ENCODE assay signal across 8 cellular contexts in the genomic region with DNA sequence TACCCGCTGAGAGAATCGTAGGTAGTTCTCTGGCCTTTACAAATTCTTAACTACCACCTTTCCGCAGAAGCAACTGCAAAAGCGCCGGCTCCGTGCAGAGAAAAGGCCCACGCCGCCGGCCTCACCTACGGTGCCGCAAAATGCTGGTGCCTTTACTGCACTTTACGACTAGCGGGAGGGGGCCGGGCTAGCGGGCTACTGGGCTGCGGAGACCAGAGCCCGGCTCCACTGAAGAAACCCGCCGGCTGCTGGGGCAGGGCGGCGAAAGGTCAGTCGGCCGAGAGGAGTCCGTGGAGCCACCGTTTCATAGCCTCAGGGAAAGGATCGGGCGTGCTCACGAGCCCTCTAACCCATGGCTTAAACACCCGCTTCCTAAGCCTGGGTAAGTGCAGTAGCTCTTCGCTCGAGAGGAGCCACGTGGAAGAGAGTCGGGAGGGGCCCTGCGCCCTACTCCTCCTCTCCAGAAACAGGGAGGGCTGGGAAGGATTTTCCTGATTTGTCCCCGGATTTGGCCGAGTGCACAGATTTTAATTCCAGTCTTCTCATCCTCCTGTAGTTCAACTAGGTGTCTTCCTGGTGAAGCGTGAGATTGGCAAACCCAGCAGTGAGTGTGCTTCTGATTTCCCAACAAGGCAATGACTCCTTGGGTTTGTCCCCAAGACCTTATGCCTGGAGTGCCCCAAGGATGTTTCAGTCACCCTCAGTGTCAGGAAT. TPM values are rescaled to one million over a fixed set of nuclear protein-coding genes. Genes with fewer than 3 reads are reported as not detected.
DNase-seq lines count a peak whose midpoint lies in the region; ATAC-seq and TF ChIP-seq lines count a peak whose summit lies in the region.

A gene with protein sequence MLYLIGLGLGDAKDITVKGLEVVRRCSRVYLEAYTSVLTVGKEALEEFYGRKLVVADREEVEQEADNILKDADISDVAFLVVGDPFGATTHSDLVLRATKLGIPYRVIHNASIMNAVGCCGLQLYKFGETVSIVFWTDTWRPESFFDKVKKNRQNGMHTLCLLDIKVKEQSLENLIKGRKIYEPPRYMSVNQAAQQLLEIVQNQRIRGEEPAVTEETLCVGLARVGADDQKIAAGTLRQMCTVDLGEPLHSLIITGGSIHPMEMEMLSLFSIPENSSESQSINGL (minus strand): TSS at position 105 of the 714 bp plus-strand sequence. CDS start 341 bp downstream, outside the sequence.

- peak within 1 kb of the TSS; percentile 88 for H3K9ac ChIP-seq in fibroblast of lung (ENCODE audit: insufficient read depth, low read length)

- H3K4me3 Mint-ChIP-seq in naive thymus-derived CD4-positive, alpha-beta T cell, result peak within 1 kb of the TSS; percentile 89 to 97 (median 94)
- peak within 1 kb of the TSS; percentile 94 to 96 for H3K4me3 Mint-ChIP-seq in stimulated activated naive B cell treated with anti-CD40 and anti-IgM and Interleukin-4, amounts not matched to agents 10 μg/mL and 1 μg/mL and 100 μg/mL, for 72 hours

- CTCF ChIA-PET in naive thymus-derived CD4-positive, alpha-beta T cell (lab: Charles Lee), result interaction anchor here (0.6 to 1.6 kb wide), 2 partner anchors 98 to 583 kb away, joined by 3 to 4 read pairs; no protein-coding TSS in a partner anchor

- H3K27me3 Mint-ChIP-seq in naive thymus-derived CD4-positive, alpha-beta T cell, result no peaks in the 10 kb centered on the region
- H3K27me3 Mint-ChIP-seq in stimulated activated naive B cell treated with anti-CD40 and anti-IgM and Interleukin-4, amounts not matched to agents 10 μg/mL and 1 μg/mL and 100 μg/mL, for 72 hours, result no peaks in the 10 kb centered on the region

- H4K20me1 ChIP-seq in fibroblast of lung (ENCODE audit: control insufficient read depth, extremely low read depth, insufficient read depth, low read length), result no peaks in the 10 kb centered on the region

- peak within 1 kb of the TSS; percentile 93 for H3K27ac ChIP-seq in fibroblast of lung (ENCODE audit: insufficient read depth, low read length)
- H3K27ac ChIP-seq in naive thymus-derived CD4-positive, alpha-beta T cell (ENCODE audit: low read depth, low read length), result peak within 1 kb of the TSS; percentile 88

- H3K4me1 ChIP-seq in fibroblast of lung (ENCODE audit: control insufficient read depth, extremely low read depth, insufficient read depth, low read length), result peaks cover 6% of the 10 kb centered on the region
- peaks cover 14 to 44% of the 10 kb centered on the region in 2 donors for H3K4me1 ChIP-seq in naive thymus-derived CD4-positive, alpha-beta T cell (ENCODE audit: control insufficient read depth in 2 of 2, insufficient read depth in 2 of 2, low read length in 2 of 2)

- H2AFZ ChIP-seq in fibroblast of lung (ENCODE audit: low read length), result peak within 1 kb of the TSS; percentile 97

- H3K4me3 ChIP-seq in fibroblast of lung (replicated peaks in 1 of 4; ENCODE audit: control extremely low read depth in 1 of 4, insufficient read depth in 1 of 4, low read depth in 3 of 4, low read length in 4 of 4), result peak within 1 kb of the TSS; percentile 74 to 97 (median 82)
- H3K4me3 ChIP-seq in naive thymus-derived CD4-positive, alpha-beta T cell (ENCODE audit: low read length), result peak within 1 kb of the TSS; percentile 85

- POLR2A ChIA-PET in naive thymus-derived CD4-positive, alpha-beta T cell (lab: Charles Lee), result interaction anchor here (0.6 to 3.9 kb wide), 19 partner anchors 11 to 263 kb away, joined by 3 to 15 read pairs (median 4); no protein-coding TSS in a partner anchor

- peaks cover 0 to 1% (median 0%) of the 10 kb centered on the region in 11 donors for H3K9me3 Mint-ChIP-seq in naive thymus-derived CD4-positive, alpha-beta T cell
- H3K9me3 Mint-ChIP-seq in stimulated activated naive B cell treated with anti-CD40 and anti-IgM and Interleukin-4, amounts not matched to agents 10 μg/mL and 1 μg/mL and 100 μg/mL, for 72 hours, result peaks cover 0 to 5% of the 10 kb centered on the region in 2 donors

- no peaks in the 10 kb centered on the region for H3K36me3 ChIP-seq in fibroblast of lung (ENCODE audit: control insufficient read depth, insufficient read depth, low read length)
- H3K36me3 ChIP-seq in naive thymus-derived CD4-positive, alpha-beta T cell (ENCODE audit: control insufficient read depth in 2 of 3, insufficient read depth in 3 of 3, low read length in 3 of 3), result peaks cover 0 to 4% (median 0%) of the 10 kb centered on the region in 3 experiments

- peaks cover 43 to 95% (median 78%) of the 10 kb centered on the region in 7 donors for H3K4me1 Mint-ChIP-seq in naive thymus-derived CD4-positive, alpha-beta T cell
- peaks cover 26 to 49% of the 10 kb centered on the region in 2 donors for H3K4me1 Mint-ChIP-seq in stimulated activated naive B cell treated with anti-CD40 and anti-IgM and Interleukin-4, amounts not matched to agents 10 μg/mL and 1 μg/mL and 100 μg/mL, for 72 hours

- no peaks in the 10 kb centered on the region for H3K27me3 ChIP-seq in fibroblast of lung (ENCODE audit: control insufficient read depth, insufficient read depth, low read length)
- H3K27me3 ChIP-seq in naive thymus-derived CD4-positive, alpha-beta T cell (ENCODE audit: control insufficient read depth in 2 of 2, insufficient read depth in 2 of 2, low read length in 2 of 2), result no peaks in the 10 kb centered on the region

- DNase-seq in DMS53 treated with DMSO at 0.1 percent for 48 hours (lab: John Stamatoyannopoulos, UW; ENCODE audit: unreplicated experiment), result peak; percentile 97
- peak; percentile 89 for DNase-seq in KG1 (lab: John Stamatoyannopoulos, UW)
- peak; percentile 93 for DNase-seq in RPMI7951 (ENCODE audit: low read depth)
- peak; percentile 76 to 77 for DNase-seq in activated T-helper 1 cell treated with anti-CD3 and anti-CD28 coated beads, Interleukin-2, amount 50 U/mL, for 16 hours (ENCODE audit: low read depth in 1 of 2, low spot score in 1 of 2)
- peak; percentile 94 to 97 for DNase-seq in fibroblast of lung (ENCODE audit: low read depth in 2 of 2)
- DNase-seq in naive thymus-derived CD4-positive, alpha-beta T cell, result peak; percentile 72 to 91 (median 87)
- peak; percentile 89 for DNase-seq in stimulated activated naive B cell treated with anti-CD40 and anti-IgM and Interleukin-4, amounts not matched to agents 10 μg/mL and 1 μg/mL and 100 μg/mL, for 72 hours

- peaks cover 18% of the 10 kb centered on the region for H3K79me2 ChIP-seq in fibroblast of lung (ENCODE audit: control insufficient read depth, insufficient read depth, low read length)

- peaks cover 9 to 41% (median 22%) of the 10 kb centered on the region in 5 donors for H3K36me3 Mint-ChIP-seq in naive thymus-derived CD4-positive, alpha-beta T cell
- H3K36me3 Mint-ChIP-seq in stimulated activated naive B cell treated with anti-CD40 and anti-IgM and Interleukin-4, amounts not matched to agents 10 μg/mL and 1 μg/mL and 100 μg/mL, for 72 hours, result peaks cover 29 to 36% of the 10 kb centered on the region in 2 donors

- H3K27ac Mint-ChIP-seq in naive thymus-derived CD4-positive, alpha-beta T cell, result peak within 1 kb of the TSS; percentile 92 to 100 (median 98)
- H3K27ac Mint-ChIP-seq in stimulated activated naive B cell treated with anti-CD40 and anti-IgM and Interleukin-4, amounts not matched to agents 10 μg/mL and 1 μg/mL and 100 μg/mL, for 72 hours, result peak within 1 kb of the TSS; percentile 97

- H3K9me3 ChIP-seq in fibroblast of lung (ENCODE audit: control insufficient read depth, insufficient read depth, low read depth, low read length), result no peaks in the 10 kb centered on the region
- no peaks in the 10 kb centered on the region for H3K9me3 ChIP-seq in naive thymus-derived CD4-positive, alpha-beta T cell (ENCODE audit: control insufficient read depth in 2 of 3, low read length in 3 of 3)

- intact Hi-C loops in naive thymus-derived CD4-positive, alpha-beta T cell (cut with micrococcal nuclease), result loop anchor here (1.0 to 10.0 kb wide), 17 partner anchors 9 to 331 kb away; a partner anchor contains a TSS

- TF ChIP-seq CTCF in fibroblast of lung (conservative IDR thresholded peaks at IDR 0.05 in 1 of 2, IDR thresholded peaks at IDR 0.05 in 1 of 2; ENCODE audit: low read depth in 1 of 2, low read length in 2 of 2), result no peak

- peak; percentile 81 for ATAC-seq in GM21717 (IDR thresholded peaks at IDR 0.05; ENCODE audit: unreplicated experiment)
- ATAC-seq in naive thymus-derived CD4-positive, alpha-beta T cell, result peak; percentile 99
- ATAC-seq in stimulated activated naive B cell treated with anti-CD40 and anti-IgM and Interleukin-4, amounts not matched to agents 10 μg/mL and 1 μg/mL and 100 μg/mL, for 72 hours (replicated peaks), result peak; percentile 89 to 95

- H3K4me2 ChIP-seq in fibroblast of lung (ENCODE audit: extremely low read depth, insufficient read depth, low read length), result peak within 1 kb of the TSS; percentile 99

RNA-seq across cellular contexts. Expression of the gene that starts here (rescaled TPM):
- total RNA-seq in RPMI7951 (2014; rRNA removed; shearing (Covaris generic)), result 20.5 and 21.9 TPM in 2 replicates
- 40.8 and 56.5 TPM in 2 replicates for total RNA-seq in fibroblast of lung
- 39.8 and 44.4 TPM in 2 replicates for polyA plus RNA-seq in fibroblast of lung
- 30.0 and 33.5 TPM in 2 replicates for polyA plus RNA-seq in fibroblast of lung (2012)
- 2.6 and 11.3 TPM in 2 replicates for polyA minus RNA-seq in fibroblast of lung (ENCODE audit: low replicate concordance)
- 10 to 100 TPM; 26.3 to 72.2 (median 45.3) TPM for total RNA-seq in naive thymus-derived CD4-positive, alpha-beta T cell
- polyA plus RNA-seq in naive thymus-derived CD4-positive, alpha-beta T cell, result 10 to 100 TPM; 53.7 to 57.4 TPM

Comparison
In these comparisons a context has a peak if more than half of its experiments do, and no peak if none do; other contexts are left out.
1. Peak in every context shown above with its lines: DNase-seq, ATAC-seq, H3K4me3 ChIP-seq and H3K27ac ChIP-seq.